7 cellular contexts compared by ENCODE assay signal in the genomic region with DNA sequence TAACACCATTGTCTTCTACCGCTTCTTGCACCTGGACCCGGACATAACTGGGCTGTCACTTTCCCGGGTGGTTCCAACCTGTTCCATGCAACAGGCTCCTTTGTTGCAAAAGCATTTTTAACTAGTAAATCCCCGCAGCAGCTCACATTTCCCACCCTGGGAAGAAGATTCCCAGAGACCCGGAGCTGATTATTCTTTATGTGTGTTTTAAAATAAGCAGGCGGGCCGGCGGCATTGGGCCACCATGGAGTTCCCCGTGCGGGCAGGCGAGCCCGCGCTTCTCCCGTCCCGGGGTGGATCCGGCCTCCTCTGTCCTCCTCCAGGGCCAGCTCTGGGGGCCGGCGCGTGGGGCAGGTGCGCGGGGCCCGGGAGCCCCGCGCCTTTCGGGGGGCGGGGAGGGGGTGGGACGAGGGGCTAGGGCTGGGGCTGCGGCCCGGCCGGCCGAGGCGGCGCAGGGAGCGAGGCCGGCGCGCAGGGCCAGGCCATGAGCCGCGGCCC. TPM values are rescaled to one million over a fixed set of nuclear protein-coding genes. Genes with fewer than 3 reads are reported as not detected.
DNase-seq lines count a peak whose midpoint lies in the region; ATAC-seq and TF ChIP-seq lines count a peak whose summit lies in the region.

No MANE protein-coding gene starts in this region.

- H3K4me1 Mint-ChIP-seq in nephron = peaks cover 36% of the 10 kb centered on the region

- H3K9me3 Mint-ChIP-seq in nephron = no peaks in the 10 kb centered on the region

- H3K36me3 Mint-ChIP-seq in nephron (ENCODE audit: low read depth) = peaks cover 23% of the 10 kb centered on the region

- H3K27me3 Mint-ChIP-seq in nephron (ENCODE audit: low read depth) = peaks cover 7% of the 10 kb centered on the region

- H3K27ac Mint-ChIP-seq in nephron = peak overlapping the region; percentile 33 to 85 (median 46)

- intact Hi-C loops in posterior vena cava (cut with DNase I) = no loop called here

- no peak for ATAC-seq in HG03521 (IDR thresholded peaks at IDR 0.05; ENCODE audit: unreplicated experiment)
- ATAC-seq in HG02852 (IDR thresholded peaks at IDR 0.05; ENCODE audit: unreplicated experiment) = no peak

- H3K4me3 ChIP-seq in GM12875 (ENCODE audit: low read depth, low read length) = peak overlapping the region; percentile 94

- peak overlapping the region; percentile 90 to 92 (median 91) for H3K4me3 Mint-ChIP-seq in nephron

- DNase-seq in OCI-M1 (lab: John Stamatoyannopoulos, UW) (peak; percentile 15), ecto neural progenitor cell (ENCODE audit: low spot score) (peak; percentile 63), posterior vena cava (ENCODE audit: low spot score) (no peak)

- TF ChIP-seq CTCF in GM12875 (IDR thresholded peaks at IDR 0.05; ENCODE audit: borderline replicate concordance, insufficient read depth, low read depth, low read length) (no peak), nephron (IDR thresholded peaks at IDR 0.05; ENCODE audit: unreplicated experiment in 3 of 3) (no peak)

RNA-seq across cellular contexts. Expression of a gene that starts 1.6 kb away (rescaled TPM):
- 10 to 100 TPM; 12.1 to 12.4 TPM for total RNA-seq in posterior vena cava

RNA-seq across cellular contexts. Expression of a gene that starts 1.9 kb away (rescaled TPM):
- total RNA-seq in posterior vena cava = 10 to 100 TPM; 13.1 to 14.9 TPM
